In the genomic region with DNA sequence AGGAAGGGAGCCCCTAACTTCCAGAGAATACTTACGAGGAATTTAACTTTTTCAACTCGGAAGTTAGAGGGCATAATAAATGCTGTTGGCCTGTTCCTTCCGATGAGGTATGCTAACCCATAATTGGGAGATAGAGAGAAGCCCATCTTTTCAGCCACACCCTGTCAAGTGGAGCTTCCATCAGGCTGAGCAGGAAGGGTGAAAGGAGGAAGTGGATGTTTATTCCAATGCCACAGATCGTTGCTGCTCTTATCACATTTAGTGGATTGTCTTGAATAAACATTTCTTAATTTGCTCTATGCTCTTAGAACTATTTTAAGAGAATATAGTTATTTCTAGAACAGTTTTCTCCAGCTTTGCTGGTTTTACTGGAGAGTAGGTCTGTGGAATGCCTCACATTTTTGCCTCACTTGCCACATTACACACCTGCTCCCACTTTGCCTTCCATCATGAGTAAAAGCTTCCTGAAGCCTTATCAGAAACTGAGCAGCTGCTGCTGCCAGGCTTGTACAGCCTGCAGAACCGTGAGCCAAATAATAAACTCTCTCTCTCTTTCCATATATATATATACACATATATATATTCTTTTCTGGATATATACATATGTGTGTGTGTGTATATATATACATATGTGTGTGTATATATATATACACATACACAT, we compare ENCODE assay signal across 1 cellular context.
TF ChIP-seq lines count a peak whose summit lies in the region.

No MANE protein-coding gene starts in this region.

TF ChIP-seq in H1, 55 proteins besides CTCF, POLR2A, EP300 and RAD21:
- no peak for TF ChIP-seq FOSL1 (IDR thresholded peaks at IDR 0.05; ENCODE audit: insufficient read depth, low read depth, low read length)
- no peak for TF ChIP-seq SIN3A (conservative IDR thresholded peaks at IDR 0.05 in 1 of 2, IDR thresholded peaks at IDR 0.05 in 1 of 2; ENCODE audit: low read depth in 1 of 2, low read length in 2 of 2)
- no peak for TF ChIP-seq SAP30 (IDR thresholded peaks at IDR 0.05; ENCODE audit: insufficient read depth, insufficient replicate concordance, low read length)
- TF ChIP-seq, protein P1, sequence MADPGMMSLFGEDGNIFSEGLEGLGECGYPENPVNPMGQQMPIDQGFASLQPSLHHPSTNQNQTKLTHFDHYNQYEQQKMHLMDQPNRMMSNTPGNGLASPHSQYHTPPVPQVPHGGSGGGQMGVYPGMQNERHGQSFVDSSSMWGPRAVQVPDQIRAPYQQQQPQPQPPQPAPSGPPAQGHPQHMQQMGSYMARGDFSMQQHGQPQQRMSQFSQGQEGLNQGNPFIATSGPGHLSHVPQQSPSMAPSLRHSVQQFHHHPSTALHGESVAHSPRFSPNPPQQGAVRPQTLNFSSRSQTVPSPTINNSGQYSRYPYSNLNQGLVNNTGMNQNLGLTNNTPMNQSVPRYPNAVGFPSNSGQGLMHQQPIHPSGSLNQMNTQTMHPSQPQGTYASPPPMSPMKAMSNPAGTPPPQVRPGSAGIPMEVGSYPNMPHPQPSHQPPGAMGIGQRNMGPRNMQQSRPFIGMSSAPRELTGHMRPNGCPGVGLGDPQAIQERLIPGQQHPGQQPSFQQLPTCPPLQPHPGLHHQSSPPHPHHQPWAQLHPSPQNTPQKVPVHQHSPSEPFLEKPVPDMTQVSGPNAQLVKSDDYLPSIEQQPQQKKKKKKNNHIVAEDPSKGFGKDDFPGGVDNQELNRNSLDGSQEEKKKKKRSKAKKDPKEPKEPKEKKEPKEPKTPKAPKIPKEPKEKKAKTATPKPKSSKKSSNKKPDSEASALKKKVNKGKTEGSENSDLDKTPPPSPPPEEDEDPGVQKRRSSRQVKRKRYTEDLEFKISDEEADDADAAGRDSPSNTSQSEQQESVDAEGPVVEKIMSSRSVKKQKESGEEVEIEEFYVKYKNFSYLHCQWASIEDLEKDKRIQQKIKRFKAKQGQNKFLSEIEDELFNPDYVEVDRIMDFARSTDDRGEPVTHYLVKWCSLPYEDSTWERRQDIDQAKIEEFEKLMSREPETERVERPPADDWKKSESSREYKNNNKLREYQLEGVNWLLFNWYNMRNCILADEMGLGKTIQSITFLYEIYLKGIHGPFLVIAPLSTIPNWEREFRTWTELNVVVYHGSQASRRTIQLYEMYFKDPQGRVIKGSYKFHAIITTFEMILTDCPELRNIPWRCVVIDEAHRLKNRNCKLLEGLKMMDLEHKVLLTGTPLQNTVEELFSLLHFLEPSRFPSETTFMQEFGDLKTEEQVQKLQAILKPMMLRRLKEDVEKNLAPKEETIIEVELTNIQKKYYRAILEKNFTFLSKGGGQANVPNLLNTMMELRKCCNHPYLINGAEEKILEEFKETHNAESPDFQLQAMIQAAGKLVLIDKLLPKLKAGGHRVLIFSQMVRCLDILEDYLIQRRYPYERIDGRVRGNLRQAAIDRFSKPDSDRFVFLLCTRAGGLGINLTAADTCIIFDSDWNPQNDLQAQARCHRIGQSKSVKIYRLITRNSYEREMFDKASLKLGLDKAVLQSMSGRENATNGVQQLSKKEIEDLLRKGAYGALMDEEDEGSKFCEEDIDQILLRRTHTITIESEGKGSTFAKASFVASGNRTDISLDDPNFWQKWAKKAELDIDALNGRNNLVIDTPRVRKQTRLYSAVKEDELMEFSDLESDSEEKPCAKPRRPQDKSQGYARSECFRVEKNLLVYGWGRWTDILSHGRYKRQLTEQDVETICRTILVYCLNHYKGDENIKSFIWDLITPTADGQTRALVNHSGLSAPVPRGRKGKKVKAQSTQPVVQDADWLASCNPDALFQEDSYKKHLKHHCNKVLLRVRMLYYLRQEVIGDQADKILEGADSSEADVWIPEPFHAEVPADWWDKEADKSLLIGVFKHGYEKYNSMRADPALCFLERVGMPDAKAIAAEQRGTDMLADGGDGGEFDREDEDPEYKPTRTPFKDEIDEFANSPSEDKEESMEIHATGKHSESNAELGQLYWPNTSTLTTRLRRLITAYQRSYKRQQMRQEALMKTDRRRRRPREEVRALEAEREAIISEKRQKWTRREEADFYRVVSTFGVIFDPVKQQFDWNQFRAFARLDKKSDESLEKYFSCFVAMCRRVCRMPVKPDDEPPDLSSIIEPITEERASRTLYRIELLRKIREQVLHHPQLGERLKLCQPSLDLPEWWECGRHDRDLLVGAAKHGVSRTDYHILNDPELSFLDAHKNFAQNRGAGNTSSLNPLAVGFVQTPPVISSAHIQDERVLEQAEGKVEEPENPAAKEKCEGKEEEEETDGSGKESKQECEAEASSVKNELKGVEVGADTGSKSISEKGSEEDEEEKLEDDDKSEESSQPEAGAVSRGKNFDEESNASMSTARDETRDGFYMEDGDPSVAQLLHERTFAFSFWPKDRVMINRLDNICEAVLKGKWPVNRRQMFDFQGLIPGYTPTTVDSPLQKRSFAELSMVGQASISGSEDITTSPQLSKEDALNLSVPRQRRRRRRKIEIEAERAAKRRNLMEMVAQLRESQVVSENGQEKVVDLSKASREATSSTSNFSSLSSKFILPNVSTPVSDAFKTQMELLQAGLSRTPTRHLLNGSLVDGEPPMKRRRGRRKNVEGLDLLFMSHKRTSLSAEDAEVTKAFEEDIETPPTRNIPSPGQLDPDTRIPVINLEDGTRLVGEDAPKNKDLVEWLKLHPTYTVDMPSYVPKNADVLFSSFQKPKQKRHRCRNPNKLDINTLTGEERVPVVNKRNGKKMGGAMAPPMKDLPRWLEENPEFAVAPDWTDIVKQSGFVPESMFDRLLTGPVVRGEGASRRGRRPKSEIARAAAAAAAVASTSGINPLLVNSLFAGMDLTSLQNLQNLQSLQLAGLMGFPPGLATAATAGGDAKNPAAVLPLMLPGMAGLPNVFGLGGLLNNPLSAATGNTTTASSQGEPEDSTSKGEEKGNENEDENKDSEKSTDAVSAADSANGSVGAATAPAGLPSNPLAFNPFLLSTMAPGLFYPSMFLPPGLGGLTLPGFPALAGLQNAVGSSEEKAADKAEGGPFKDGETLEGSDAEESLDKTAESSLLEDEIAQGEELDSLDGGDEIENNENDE (IDR thresholded peaks at IDR 0.05; ENCODE audit: insufficient replicate concordance, low read length), result no peak
- TF ChIP-seq, protein P2, sequence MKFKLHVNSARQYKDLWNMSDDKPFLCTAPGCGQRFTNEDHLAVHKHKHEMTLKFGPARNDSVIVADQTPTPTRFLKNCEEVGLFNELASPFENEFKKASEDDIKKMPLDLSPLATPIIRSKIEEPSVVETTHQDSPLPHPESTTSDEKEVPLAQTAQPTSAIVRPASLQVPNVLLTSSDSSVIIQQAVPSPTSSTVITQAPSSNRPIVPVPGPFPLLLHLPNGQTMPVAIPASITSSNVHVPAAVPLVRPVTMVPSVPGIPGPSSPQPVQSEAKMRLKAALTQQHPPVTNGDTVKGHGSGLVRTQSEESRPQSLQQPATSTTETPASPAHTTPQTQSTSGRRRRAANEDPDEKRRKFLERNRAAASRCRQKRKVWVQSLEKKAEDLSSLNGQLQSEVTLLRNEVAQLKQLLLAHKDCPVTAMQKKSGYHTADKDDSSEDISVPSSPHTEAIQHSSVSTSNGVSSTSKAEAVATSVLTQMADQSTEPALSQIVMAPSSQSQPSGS (IDR thresholded peaks at IDR 0.05; ENCODE audit: low read length), result no peak
- no peak for TF ChIP-seq GABPA (IDR thresholded peaks at IDR 0.05; ENCODE audit: borderline replicate concordance, insufficient read depth, low read length)
- no peak for TF ChIP-seq BCL11A (IDR thresholded peaks at IDR 0.05; ENCODE audit: low read depth in 2 of 2, low read length in 2 of 2)
- no peak for TF ChIP-seq POU5F1 (IDR thresholded peaks at IDR 0.05; ENCODE audit: low read depth, low read length)
- TF ChIP-seq PHF8 (conservative IDR thresholded peaks at IDR 0.05; ENCODE audit: low read depth, low read length), result no peak
- TF ChIP-seq RXRA (IDR thresholded peaks at IDR 0.05; ENCODE audit: insufficient read depth, low read depth, low read length), result no peak
- no peak for TF ChIP-seq RNF2 (IDR thresholded peaks at IDR 0.05; ENCODE audit: borderline replicate concordance, low read depth, low read length, missing control alignments, poor library complexity, severe bottlenecking)
- no peak for TF ChIP-seq KDM1A (IDR thresholded peaks at IDR 0.05; ENCODE audit: borderline replicate concordance, low read length)
- TF ChIP-seq CBX8 (IDR thresholded peaks at IDR 0.05; ENCODE audit: borderline replicate concordance, low read depth, low read length), result no peak
- TF ChIP-seq, protein P3, sequence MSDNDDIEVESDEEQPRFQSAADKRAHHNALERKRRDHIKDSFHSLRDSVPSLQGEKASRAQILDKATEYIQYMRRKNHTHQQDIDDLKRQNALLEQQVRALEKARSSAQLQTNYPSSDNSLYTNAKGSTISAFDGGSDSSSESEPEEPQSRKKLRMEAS (IDR thresholded peaks at IDR 0.05), result no peak
- TF ChIP-seq SIRT6 (IDR thresholded peaks at IDR 0.05; ENCODE audit: low read length), result no peak
- no peak for TF ChIP-seq SUZ12 (IDR thresholded peaks at IDR 0.05; ENCODE audit: low read length)
- TF ChIP-seq CBX5 (IDR thresholded peaks at IDR 0.05; ENCODE audit: low read depth, low read length), result no peak
- TF ChIP-seq CHD2 (IDR thresholded peaks at IDR 0.05; ENCODE audit: low read length), result no peak
